Comparison of ENCODE assay signal across 15 cellular contexts in the genomic region with DNA sequence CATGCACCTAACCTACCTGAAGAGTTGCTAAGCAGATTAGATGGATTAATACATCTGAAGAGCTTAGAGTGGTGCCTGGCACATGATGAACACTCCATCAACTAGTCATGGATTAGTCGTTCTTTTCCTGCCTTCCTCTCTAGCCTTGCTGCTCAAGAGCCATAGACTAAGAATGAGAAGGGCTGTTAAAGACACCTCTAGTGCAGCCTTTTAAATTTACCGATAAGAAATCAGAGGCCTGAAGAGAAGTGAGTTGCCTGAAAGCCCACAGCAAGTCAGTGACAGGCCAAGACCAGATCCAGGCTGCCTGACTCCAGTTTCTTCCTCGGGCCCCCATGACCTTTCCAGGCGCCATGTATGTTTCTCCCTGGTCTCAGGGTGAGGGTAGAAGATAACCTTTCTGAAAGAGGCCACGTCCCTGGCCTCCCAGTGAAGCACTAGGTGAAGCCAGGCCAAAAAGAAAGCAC. TPM values are rescaled to one million over a fixed set of nuclear protein-coding genes. Genes with fewer than 3 reads are reported as not detected.
DNase-seq lines count a peak whose midpoint lies in the region; ATAC-seq, FAIRE-seq and TF ChIP-seq lines count a peak whose summit lies in the region.
"Had no signal": no experiment of that assay in that cellular context is flagged by ENCODE, and none has a peak within 500 bp of the region (broad histone marks: within the 10 kb centered on the region; RNA-seq: fewer than 3 reads in every experiment).

No MANE protein-coding gene starts in this region.

- no peak overlapping the region for H2BK5ac ChIP-seq in mesendoderm (ENCODE audit: low read length)

- TF ChIP-seq CTCF in D721Med (IDR thresholded peaks at IDR 0.05; ENCODE audit: insufficient read depth, missing control alignments) (no peak), Peyer's patch (IDR thresholded peaks at IDR 0.05) (no peak), foreskin keratinocyte (conservative IDR thresholded peaks at IDR 0.05) (no peak)

- no peak overlapping the region for H3K56ac ChIP-seq in mesendoderm (ENCODE audit: low read length)

- no peak overlapping the region for H2AK5ac ChIP-seq in mesendoderm (ENCODE audit: low read length)

- DNase-seq in D721Med (ENCODE audit: insufficient read length, low spot score) = peak; percentile 67
- no peak for DNase-seq in Peyer's patch
- DNase-seq in foreskin keratinocyte = no peak
- DNase-seq in small intestine = no peak
- DNase-seq in mesendoderm = no peak
- no peak for DNase-seq in cerebellar cortex (ENCODE audit: low spot score)
- DNase-seq in effector memory CD4-positive, alpha-beta T cell = no peak
- no peak for DNase-seq in HEK293T (ENCODE audit: extremely low spot score)
- DNase-seq: activated CD4-positive, alpha-beta T cell treated with anti-CD3 and anti-CD28 coated beads, Interleukin-2, amount 50 U/mL, for 1 hour; activated effector memory CD4-positive, alpha-beta T cell treated with Interleukin-2 at 50 U/mL for 16 hours; GDM1; immature natural killer cell; NCI-H2107; stimulated activated CD8-positive, alpha-beta memory T cell treated with anti-CD3 and anti-CD28 coated beads, Interleukin-4, amount 100 ng/mL, for 48 hours; T-helper 1 cell had no signal

- no peaks in the 10 kb centered on the region for H3K79me2 ChIP-seq in mesendoderm (ENCODE audit: control insufficient read depth, insufficient read depth, low read length)

- H3K4me2 ChIP-seq in mesendoderm (ENCODE audit: low read length) = no peak overlapping the region

- TF ChIP-seq POLR2A in Peyer's patch (IDR thresholded peaks at IDR 0.05) = no peak

- H3K4me1 ChIP-seq in Peyer's patch = peaks cover 0 to 58% (median 4%) of the 10 kb centered on the region in 4 donors
- no peaks in the 10 kb centered on the region for H3K4me1 ChIP-seq in foreskin keratinocyte
- H3K4me1 ChIP-seq in small intestine (ENCODE audit: control insufficient read depth in 2 of 2, insufficient read depth in 1 of 2, low read depth in 1 of 2, low read length in 1 of 2) = peaks cover 13 to 25% of the 10 kb centered on the region in 2 donors
- no peaks in the 10 kb centered on the region for H3K4me1 ChIP-seq in mesendoderm (ENCODE audit: control insufficient read depth, low read depth, low read length)
- peaks cover 1% of the 10 kb centered on the region for H3K4me1 ChIP-seq in effector memory CD4-positive, alpha-beta T cell (ENCODE audit: control insufficient read depth, insufficient read depth, low read length, poor library complexity, severe bottlenecking)

- H3K9ac ChIP-seq in mesendoderm (ENCODE audit: low read length) = no peak overlapping the region

- H2BK120ac ChIP-seq in mesendoderm (ENCODE audit: low read depth, low read length) = no peak overlapping the region

- no peaks in the 10 kb centered on the region for H3K27me3 ChIP-seq in Peyer's patch
- no peaks in the 10 kb centered on the region for H3K27me3 ChIP-seq in foreskin keratinocyte
- no peaks in the 10 kb centered on the region for H3K27me3 ChIP-seq in small intestine (ENCODE audit: control insufficient read depth in 2 of 2, insufficient read depth in 2 of 2, low read length in 2 of 2)
- no peaks in the 10 kb centered on the region for H3K27me3 ChIP-seq in mesendoderm (ENCODE audit: insufficient read depth, low read length, poor library complexity)
- H3K27me3 ChIP-seq in effector memory CD4-positive, alpha-beta T cell (replicated peaks; ENCODE audit: control insufficient read depth, insufficient read depth, low read length, poor library complexity, severe bottlenecking) = no peaks in the 10 kb centered on the region

- CTCF ChIA-PET in HEK293T (lab: Yijun Ruan, JAX) = no interaction called here

- no peak overlapping the region for H3K23ac ChIP-seq in mesendoderm (ENCODE audit: low read length)

- no peak overlapping the region for H4K5ac ChIP-seq in mesendoderm (ENCODE audit: low read length)

- POLR2A ChIA-PET in HEK293T (lab: Yijun Ruan, JAX) = no interaction called here

- no peak overlapping the region for H4K8ac ChIP-seq in mesendoderm (ENCODE audit: low read depth, low read length)

- H2BK15ac ChIP-seq in mesendoderm (replicated peaks; ENCODE audit: low read depth) = no peak overlapping the region

- H3K18ac ChIP-seq in mesendoderm (ENCODE audit: low read length) = no peak overlapping the region

- no peak overlapping the region for H3K4ac ChIP-seq in mesendoderm (ENCODE audit: low read depth, low read length)

- WGBS in small intestine, 3 donors = 60 to 66% (median 63%) methylated on average over 5 of the region's 5 CpGs
- WGBS in mesendoderm (ENCODE audit: extremely low coverage, insufficient coverage, low lambda C conversion rate) = no CpG with 5 or more reads among the region's 5 CpGs

- H3K36me3 ChIP-seq in Peyer's patch = peaks cover 0 to 8% (median 0%) of the 10 kb centered on the region in 3 donors
- peaks cover 0 to 4% of the 10 kb centered on the region in 2 donors for H3K36me3 ChIP-seq in small intestine (ENCODE audit: control insufficient read depth in 2 of 2, insufficient read depth in 2 of 2, low read length in 2 of 2)
- H3K36me3 ChIP-seq in mesendoderm (ENCODE audit: control insufficient read depth, insufficient read depth, low read length) = no peaks in the 10 kb centered on the region
- H3K36me3 ChIP-seq in effector memory CD4-positive, alpha-beta T cell (ENCODE audit: control insufficient read depth, insufficient read depth, low read length) = no peaks in the 10 kb centered on the region

- peak; percentile 50 for ATAC-seq in foreskin keratinocyte

- H3K27ac ChIP-seq in Peyer's patch = peak overlapping the region in 3 of 4 donors; percentile 76 to 92 (median 88)
- no peak overlapping the region for H3K27ac ChIP-seq in foreskin keratinocyte
- H3K27ac ChIP-seq in small intestine (ENCODE audit: low read depth in 1 of 2, low read length in 1 of 2) = peak overlapping the region; percentile 84 to 96
- H3K27ac ChIP-seq in mesendoderm (ENCODE audit: low read depth, low read length) = no peak overlapping the region
- no peak overlapping the region for H3K27ac ChIP-seq in effector memory CD4-positive, alpha-beta T cell (ENCODE audit: insufficient read depth, low read length, poor library complexity, severe bottlenecking)

- H3K9me3 ChIP-seq in Peyer's patch (no peaks in the 10 kb centered on the region), small intestine (ENCODE audit: control insufficient read depth, low read depth) (no peaks in the 10 kb centered on the region)
- H3K9me3 ChIP-seq in effector memory CD4-positive, alpha-beta T cell (ENCODE audit: control insufficient read depth, low read length) = no peaks in the 10 kb centered on the region

- FAIRE-seq in D721Med (lab: Jason Lieb, UNC) (peak; percentile 71), small intestine (lab: Jason Lieb, UNC) (no peak)

- H3K79me1 ChIP-seq in mesendoderm (ENCODE audit: low read length) = no peaks in the 10 kb centered on the region

- H3K4me3 ChIP-seq in Peyer's patch (no peak overlapping the region), small intestine (ENCODE audit: low read depth in 1 of 2, low read length in 2 of 2) (no peak overlapping the region), mesendoderm (ENCODE audit: low read length) (no peak overlapping the region)
- no peak overlapping the region for H3K4me3 ChIP-seq in effector memory CD4-positive, alpha-beta T cell (ENCODE audit: insufficient read depth, low read depth, low read length, poor library complexity, severe bottlenecking)

TF ChIP-seq in HEK293T, 16 proteins besides CTCF, POLR2A, EP300 and RAD21:
- no peak for TF ChIP-seq LEF1 (IDR thresholded peaks at IDR 0.05; ENCODE audit: borderline replicate concordance)
- no peak for TF ChIP-seq ELF4 (IDR thresholded peaks at IDR 0.05)
- no peak for TF ChIP-seq SUZ12 (IDR thresholded peaks at IDR 0.05)
- no peak for TF ChIP-seq FOXK2 (IDR thresholded peaks at IDR 0.05)
- TF ChIP-seq CTBP1 (IDR thresholded peaks at IDR 0.05; ENCODE audit: borderline replicate concordance) = no peak
- TF ChIP-seq FOXM1 (IDR thresholded peaks at IDR 0.05; ENCODE audit: borderline replicate concordance) = no peak
- no peak for TF ChIP-seq NFRKB (IDR thresholded peaks at IDR 0.05)
- no peak for TF ChIP-seq TARDBP (IDR thresholded peaks at IDR 0.05)
- no peak for TF ChIP-seq SP1 (IDR thresholded peaks at IDR 0.05)
- TF ChIP-seq, protein P1, sequence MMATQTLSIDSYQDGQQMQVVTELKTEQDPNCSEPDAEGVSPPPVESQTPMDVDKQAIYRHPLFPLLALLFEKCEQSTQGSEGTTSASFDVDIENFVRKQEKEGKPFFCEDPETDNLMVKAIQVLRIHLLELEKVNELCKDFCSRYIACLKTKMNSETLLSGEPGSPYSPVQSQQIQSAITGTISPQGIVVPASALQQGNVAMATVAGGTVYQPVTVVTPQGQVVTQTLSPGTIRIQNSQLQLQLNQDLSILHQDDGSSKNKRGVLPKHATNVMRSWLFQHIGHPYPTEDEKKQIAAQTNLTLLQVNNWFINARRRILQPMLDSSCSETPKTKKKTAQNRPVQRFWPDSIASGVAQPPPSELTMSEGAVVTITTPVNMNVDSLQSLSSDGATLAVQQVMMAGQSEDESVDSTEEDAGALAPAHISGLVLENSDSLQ (IDR thresholded peaks at IDR 0.05) = no peak
- no peak for TF ChIP-seq ZNF384 (IDR thresholded peaks at IDR 0.05)
TF ChIP-seq in HEK293T: peak in this region for 0.

RNA-seq across cellular contexts. Expression of gene TSPAN15, which starts 6.5 kb away (rescaled TPM):
- total RNA-seq in Peyer's patch (100 to 1,000 TPM in 2 of 4 donors, 10 to 100 TPM in 2; 32.2 to 110 (median 94.4) TPM), foreskin keratinocyte (7.3 and 8.9 TPM in 2 replicates)
- polyA plus RNA-seq in foreskin keratinocyte (8.6 and 10.7 TPM in 2 replicates), small intestine (10 to 100 TPM; 43.2 to 72.1 (median 47.0) TPM)
- polyA plus RNA-seq in mesendoderm (2013, experiment 1 of 2) = 1.3 TPM
- polyA plus RNA-seq in mesendoderm (2013, experiment 2 of 2) = 1.3 TPM

RNA-seq across cellular contexts. Expression of gene TACR2, which starts 41.1 kb away (rescaled TPM):
- total RNA-seq in Peyer's patch (10 to 100 TPM in 1 of 4 donors, 1 to 10 TPM in 2, not detected in 1; 1.1 to 11.1 (median 3.2) TPM), foreskin keratinocyte (not detected in 2 replicates)
- polyA plus RNA-seq in foreskin keratinocyte (0.03 TPM in 1 of 2 replicates, not detected in the other), small intestine (1 to 10 TPM in 1 of 3 donors, under 1 TPM in 1, not detected in 1; 0.81 to 4.0 TPM)
- polyA plus RNA-seq in mesendoderm (2013, experiment 1 of 2) = 0.01 TPM
- polyA plus RNA-seq in mesendoderm (2013, experiment 2 of 2) = 0.03 TPM

Comparison
In these comparisons a context has a peak if more than half of its experiments do, and no peak if none do; other contexts are left out.
1. H3K27ac ChIP-seq: peak in Peyer's patch (3 of 4) and small intestine (2 of 2); none in foreskin keratinocyte (single experiment), mesendoderm (single experiment) and effector memory CD4-positive, alpha-beta T cell (single experiment).